ENCODE assay signal across 1 cellular context in the genomic region with DNA sequence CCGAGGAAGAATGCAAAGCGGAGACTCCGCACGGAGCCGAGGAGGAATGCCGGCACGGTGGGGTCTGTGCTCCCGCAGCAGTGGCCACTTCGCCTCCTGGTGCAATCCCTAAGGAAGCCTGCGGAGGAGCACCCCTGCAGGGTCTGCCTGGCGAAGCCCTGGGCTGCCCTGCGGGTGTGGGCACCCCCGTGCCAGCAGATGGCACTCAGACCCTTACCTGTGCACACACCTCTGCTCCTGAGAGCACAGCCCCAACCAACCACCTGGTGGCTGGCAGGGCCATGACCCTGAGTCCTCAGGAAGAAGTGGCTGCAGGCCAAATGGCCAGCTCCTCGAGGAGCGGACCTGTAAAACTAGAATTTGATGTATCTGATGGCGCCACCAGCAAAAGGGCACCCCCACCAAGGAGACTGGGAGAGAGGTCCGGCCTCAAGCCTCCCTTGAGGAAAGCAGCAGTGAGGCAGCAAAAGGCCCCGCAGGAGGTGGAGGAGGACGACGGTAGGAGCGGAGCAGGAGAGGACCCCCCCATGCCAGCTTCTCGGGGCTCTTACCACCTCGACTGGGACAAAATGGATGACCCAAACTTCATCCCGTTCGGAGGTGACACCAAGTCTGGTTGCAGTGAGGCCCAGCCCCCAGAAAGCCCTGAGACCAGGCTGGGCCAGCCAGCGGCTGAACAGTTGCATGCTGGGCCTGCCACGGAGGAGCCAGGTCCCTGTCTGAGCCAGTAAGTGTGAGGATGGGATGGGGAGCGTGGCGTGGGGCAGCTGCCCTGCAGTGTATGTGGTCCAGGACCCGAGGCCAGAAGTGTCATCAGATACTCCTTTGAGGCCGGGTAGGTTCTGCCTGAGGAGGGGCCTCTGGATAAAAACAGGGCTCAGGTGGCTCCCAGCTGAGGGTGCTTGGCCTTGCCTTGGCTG.
TF ChIP-seq lines count a peak whose summit lies in the region.

No MANE protein-coding gene starts in this region.

TF ChIP-seq in endothelial cell of umbilical vein, 7 proteins besides CTCF, POLR2A, EP300 and RAD21:
- TF ChIP-seq MYC (IDR thresholded peaks at IDR 0.05; ENCODE audit: low read depth, low read length): no peak
- no peak for TF ChIP-seq GATA2 (IDR thresholded peaks at IDR 0.05; ENCODE audit: insufficient read depth, insufficient read length, low read depth, low read length)
- no peak for TF ChIP-seq FOS (IDR thresholded peaks at IDR 0.05; ENCODE audit: borderline replicate concordance, insufficient read depth, low read length)
- no peak for TF ChIP-seq POLR2AphosphoS5 (IDR thresholded peaks at IDR 0.05; ENCODE audit: insufficient read depth, low read depth, low read length)
- no peak for TF ChIP-seq JUN (IDR thresholded peaks at IDR 0.05; ENCODE audit: borderline replicate concordance, insufficient read depth, insufficient read length, low read depth)
- no peak for TF ChIP-seq MAX (IDR thresholded peaks at IDR 0.05; ENCODE audit: insufficient read depth, insufficient read length)
TF ChIP-seq in endothelial cell of umbilical vein: peak in this region for 0.
